Comparison of ENCODE assay signal across 8 cellular contexts in the genomic region with DNA sequence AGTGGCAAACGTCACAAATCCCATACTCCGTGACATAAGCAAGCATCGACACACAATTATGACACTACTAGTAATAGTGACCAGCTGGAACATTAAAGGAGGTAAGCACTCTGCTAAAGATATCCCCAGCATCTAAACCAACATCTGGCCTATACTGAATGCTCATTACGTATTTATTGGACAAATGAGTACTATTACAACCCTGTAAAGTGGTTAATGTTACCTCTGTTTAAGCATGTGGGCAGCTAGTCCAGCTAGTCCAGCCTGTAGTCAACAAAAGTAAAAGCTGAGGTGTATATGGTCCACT. TPM values are rescaled to one million over a fixed set of nuclear protein-coding genes. Genes with fewer than 3 reads are reported as not detected.
DNase-seq lines count a peak whose midpoint lies in the region; ATAC-seq, FAIRE-seq and TF ChIP-seq lines count a peak whose summit lies in the region.

No MANE protein-coding gene starts in this region.

- peaks cover 20% of the 10 kb centered on the region for H3K4me1 ChIP-seq in DND-41 (ENCODE audit: insufficient read depth, low read length)

- no peak; the same call in 2 of the 3 replicates for ATAC-seq in DND-41 (ENCODE audit: insufficient read depth, low read depth)
- ATAC-seq in HG03571 (IDR thresholded peaks at IDR 0.05; ENCODE audit: unreplicated experiment) = peak; percentile 2
- no peak for ATAC-seq in HG03469 (IDR thresholded peaks at IDR 0.05; ENCODE audit: unreplicated experiment)
- ATAC-seq in HG03039 (IDR thresholded peaks at IDR 0.05; ENCODE audit: unreplicated experiment) = no peak

- peaks cover 20% of the 10 kb centered on the region for H3K79me2 ChIP-seq in DND-41 (ENCODE audit: insufficient read depth, low read length)

- peak overlapping the region; percentile 91 for H2AFZ ChIP-seq in DND-41 (ENCODE audit: low read depth, low read length)

- H3K4me3 Mint-ChIP-seq in osteocyte (ENCODE audit: unreplicated experiment) = peak overlapping the region; percentile 90

- peak overlapping the region; percentile 99 for H3K27ac Mint-ChIP-seq in osteocyte (ENCODE audit: unreplicated experiment)

- peak overlapping the region; percentile 69 for H3K4me2 ChIP-seq in DND-41 (ENCODE audit: insufficient read depth, low read length)

- DNase-seq in DND-41 (no peak), brain microvascular endothelial cell (no peak), osteocyte (ENCODE audit: extremely low spot score, unreplicated experiment) (no peak), GM12892 (ENCODE audit: insufficient read length) (no peak), NCI-H128 (lab: John Stamatoyannopoulos, UW; ENCODE audit: unreplicated experiment) (no peak)

- H3K27ac ChIP-seq in DND-41 (ENCODE audit: low read length) (peak overlapping the region; percentile 31), brain microvascular endothelial cell (no peak overlapping the region)

- H3K4me3 ChIP-seq in DND-41 (ENCODE audit: low read depth in 1 of 2, low read length in 2 of 2) (peak overlapping the region in 1 of 2 experiments; percentile 88; a peak in 3 of 4 replicates), brain microvascular endothelial cell (ENCODE audit: low read depth, low read length) (peak overlapping the region; percentile 71)

- no peaks in the 10 kb centered on the region for H3K27me3 Mint-ChIP-seq in osteocyte (ENCODE audit: unreplicated experiment)

- in situ Hi-C loops in brain microvascular endothelial cell (cut with HindIII; ENCODE audit: low pct_ligation_motif_present, low sequenced_read_pairs) = no loop called here

- no peaks in the 10 kb centered on the region for H3K9me3 Mint-ChIP-seq in osteocyte (ENCODE audit: unreplicated experiment)

- H3K9me3 ChIP-seq in DND-41 (ENCODE audit: insufficient read depth, low read length, severe bottlenecking) = no peaks in the 10 kb centered on the region

- no peaks in the 10 kb centered on the region for H4K20me1 ChIP-seq in DND-41 (ENCODE audit: insufficient read depth, low read length)

- H3K27me3 ChIP-seq in DND-41 (ENCODE audit: insufficient read depth, low read length, poor library complexity) (no peaks in the 10 kb centered on the region), brain microvascular endothelial cell (replicated peaks) (no peaks in the 10 kb centered on the region)

- no peaks in the 10 kb centered on the region; the same call in 1 of the 2 replicates for H3K36me3 ChIP-seq in DND-41 (ENCODE audit: insufficient read depth, low read length)
- H3K36me3 ChIP-seq in brain microvascular endothelial cell (replicated peaks) = no peaks in the 10 kb centered on the region

- FAIRE-seq in GM12892 (lab: Jason Lieb, UNC) = no peak

- TF ChIP-seq CTCF in DND-41 (IDR thresholded peaks at IDR 0.05; ENCODE audit: borderline replicate concordance, extremely low read depth, low read length, poor library complexity, severe bottlenecking) (no peak), brain microvascular endothelial cell (IDR thresholded peaks at IDR 0.05; ENCODE audit: low read depth, low read length, missing control alignments) (no peak), osteocyte (IDR thresholded peaks at IDR 0.05) (no peak)

- H3K36me3 Mint-ChIP-seq in osteocyte (ENCODE audit: unreplicated experiment) = no peaks in the 10 kb centered on the region

- H3K9ac ChIP-seq in DND-41 (ENCODE audit: low read depth, low read length) = peak overlapping the region; percentile 66

- peaks cover 12% of the 10 kb centered on the region for H3K4me1 Mint-ChIP-seq in osteocyte (ENCODE audit: unreplicated experiment)

- no peak for TF ChIP-seq POLR2A in GM12892 (IDR thresholded peaks at IDR 0.05; ENCODE audit: low read depth, low read length)

RNA-seq across cellular contexts. Expression of a gene that starts 0.4 kb away (rescaled TPM):
- total RNA-seq in osteocyte = 5.7 and 9.2 TPM in 2 replicates
- polyA plus RNA-seq in GM12892 (2012; ENCODE audit: missing spikeins) = 7.8 TPM

RNA-seq across cellular contexts. Expression of a gene that starts 24.7 kb away (rescaled TPM):
- not detected in 2 replicates for total RNA-seq in osteocyte
- not detected for polyA plus RNA-seq in GM12892 (2012; ENCODE audit: missing spikeins)
